Comparison of ENCODE assay signal across 8 cellular contexts in genomic region chr13:40221460-40222201, GRCh38.
DNase-seq lines count a peak whose midpoint lies in the region; ATAC-seq and TF ChIP-seq lines count a peak whose summit lies in the region.

No MANE protein-coding gene starts in this region.

- no peak overlapping the region for H3K27ac Mint-ChIP-seq in WTC11

- H3K4me3 ChIP-seq in epithelial cell of proximal tubule (ENCODE audit: low read depth, low read length): no peak overlapping the region

- DNase-seq in CD1c-positive myeloid dendritic cell (ENCODE audit: extremely low spot score) (peak; percentile 13), T follicular helper cell (ENCODE audit: low read depth) (peak; percentile 31), epithelial cell of proximal tubule (ENCODE audit: low read depth) (peak; percentile 97), non-pigmented ciliary epithelial cell (ENCODE audit: low read depth) (peak; percentile 81), WTC11 (ENCODE audit: low spot score) (no peak), HK-2 (ENCODE audit: unreplicated experiment) (no peak)

- no peak overlapping the region for H3K4me3 Mint-ChIP-seq in WTC11

- POLR2A ChIA-PET in WTC11 (lab: Charles Lee): no interaction called here

- TF ChIP-seq CTCF in epithelial cell of proximal tubule (conservative IDR thresholded peaks at IDR 0.05; ENCODE audit: low read depth, low read length) (no peak), WTC11 (IDR thresholded peaks at IDR 0.05) (no peak)

- no peaks in the 10 kb centered on the region for H3K9me3 Mint-ChIP-seq in WTC11

- no peaks in the 10 kb centered on the region for H3K36me3 Mint-ChIP-seq in WTC11

- no peaks in the 10 kb centered on the region for H3K27me3 Mint-ChIP-seq in WTC11 (ENCODE audit: low read depth)

- CTCF ChIA-PET in WTC11 (lab: Charles Lee): no interaction called here

- H3K4me1 Mint-ChIP-seq in WTC11: peaks cover 32% of the 10 kb centered on the region

- ATAC-seq in HG03432 (IDR thresholded peaks at IDR 0.05; ENCODE audit: unreplicated experiment) (no peak), WTC11 (no peak), HG02981 (IDR thresholded peaks at IDR 0.05; ENCODE audit: unreplicated experiment) (no peak)

TF ChIP-seq in WTC11, 78 proteins besides CTCF, POLR2A, EP300 and RAD21:
- TF ChIP-seq NR2C2 (CRISPR knock-in tag; IDR thresholded peaks at IDR 0.05) (no peak), CREM (CRISPR knock-in tag; IDR thresholded peaks at IDR 0.05) (no peak), NR3C1 (CRISPR knock-in tag; conservative IDR thresholded peaks at IDR 0.05; ENCODE audit: low read depth) (no peak), E2F5 (CRISPR knock-in tag; IDR thresholded peaks at IDR 0.05) (no peak), ZBTB21 (CRISPR knock-in tag; IDR thresholded peaks at IDR 0.05; ENCODE audit: borderline replicate concordance) (no peak), GRHL2 (CRISPR knock-in tag; IDR thresholded peaks at IDR 0.05; ENCODE audit: insufficient replicate concordance, severe bottlenecking) (no peak), ESRRA (CRISPR knock-in tag; IDR thresholded peaks at IDR 0.05; ENCODE audit: borderline replicate concordance) (no peak), ZNF138 (CRISPR knock-in tag; conservative IDR thresholded peaks at IDR 0.05) (no peak), ZNF219 (CRISPR knock-in tag; IDR thresholded peaks at IDR 0.05; ENCODE audit: borderline replicate concordance) (no peak), TEAD1 (CRISPR knock-in tag; IDR thresholded peaks at IDR 0.05) (no peak), ZNF423 (CRISPR knock-in tag; IDR thresholded peaks at IDR 0.05) (no peak)
- TF ChIP-seq, protein P1, sequence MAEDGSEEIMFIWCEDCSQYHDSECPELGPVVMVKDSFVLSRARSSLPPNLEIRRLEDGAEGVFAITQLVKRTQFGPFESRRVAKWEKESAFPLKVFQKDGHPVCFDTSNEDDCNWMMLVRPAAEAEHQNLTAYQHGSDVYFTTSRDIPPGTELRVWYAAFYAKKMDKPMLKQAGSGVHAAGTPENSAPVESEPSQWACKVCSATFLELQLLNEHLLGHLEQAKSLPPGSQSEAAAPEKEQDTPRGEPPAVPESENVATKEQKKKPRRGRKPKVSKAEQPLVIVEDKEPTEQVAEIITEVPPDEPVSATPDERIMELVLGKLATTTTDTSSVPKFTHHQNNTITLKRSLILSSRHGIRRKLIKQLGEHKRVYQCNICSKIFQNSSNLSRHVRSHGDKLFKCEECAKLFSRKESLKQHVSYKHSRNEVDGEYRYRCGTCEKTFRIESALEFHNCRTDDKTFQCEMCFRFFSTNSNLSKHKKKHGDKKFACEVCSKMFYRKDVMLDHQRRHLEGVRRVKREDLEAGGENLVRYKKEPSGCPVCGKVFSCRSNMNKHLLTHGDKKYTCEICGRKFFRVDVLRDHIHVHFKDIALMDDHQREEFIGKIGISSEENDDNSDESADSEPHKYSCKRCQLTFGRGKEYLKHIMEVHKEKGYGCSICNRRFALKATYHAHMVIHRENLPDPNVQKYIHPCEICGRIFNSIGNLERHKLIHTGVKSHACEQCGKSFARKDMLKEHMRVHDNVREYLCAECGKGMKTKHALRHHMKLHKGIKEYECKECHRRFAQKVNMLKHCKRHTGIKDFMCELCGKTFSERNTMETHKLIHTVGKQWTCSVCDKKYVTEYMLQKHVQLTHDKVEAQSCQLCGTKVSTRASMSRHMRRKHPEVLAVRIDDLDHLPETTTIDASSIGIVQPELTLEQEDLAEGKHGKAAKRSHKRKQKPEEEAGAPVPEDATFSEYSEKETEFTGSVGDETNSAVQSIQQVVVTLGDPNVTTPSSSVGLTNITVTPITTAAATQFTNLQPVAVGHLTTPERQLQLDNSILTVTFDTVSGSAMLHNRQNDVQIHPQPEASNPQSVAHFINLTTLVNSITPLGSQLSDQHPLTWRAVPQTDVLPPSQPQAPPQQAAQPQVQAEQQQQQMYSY (CRISPR knock-in tag; IDR thresholded peaks at IDR 0.05): no peak
- TF ChIP-seq, protein P2, sequence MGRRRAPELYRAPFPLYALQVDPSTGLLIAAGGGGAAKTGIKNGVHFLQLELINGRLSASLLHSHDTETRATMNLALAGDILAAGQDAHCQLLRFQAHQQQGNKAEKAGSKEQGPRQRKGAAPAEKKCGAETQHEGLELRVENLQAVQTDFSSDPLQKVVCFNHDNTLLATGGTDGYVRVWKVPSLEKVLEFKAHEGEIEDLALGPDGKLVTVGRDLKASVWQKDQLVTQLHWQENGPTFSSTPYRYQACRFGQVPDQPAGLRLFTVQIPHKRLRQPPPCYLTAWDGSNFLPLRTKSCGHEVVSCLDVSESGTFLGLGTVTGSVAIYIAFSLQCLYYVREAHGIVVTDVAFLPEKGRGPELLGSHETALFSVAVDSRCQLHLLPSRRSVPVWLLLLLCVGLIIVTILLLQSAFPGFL (CRISPR knock-in tag; IDR thresholded peaks at IDR 0.05; ENCODE audit: borderline replicate concordance): no peak
- TF ChIP-seq, protein P3, sequence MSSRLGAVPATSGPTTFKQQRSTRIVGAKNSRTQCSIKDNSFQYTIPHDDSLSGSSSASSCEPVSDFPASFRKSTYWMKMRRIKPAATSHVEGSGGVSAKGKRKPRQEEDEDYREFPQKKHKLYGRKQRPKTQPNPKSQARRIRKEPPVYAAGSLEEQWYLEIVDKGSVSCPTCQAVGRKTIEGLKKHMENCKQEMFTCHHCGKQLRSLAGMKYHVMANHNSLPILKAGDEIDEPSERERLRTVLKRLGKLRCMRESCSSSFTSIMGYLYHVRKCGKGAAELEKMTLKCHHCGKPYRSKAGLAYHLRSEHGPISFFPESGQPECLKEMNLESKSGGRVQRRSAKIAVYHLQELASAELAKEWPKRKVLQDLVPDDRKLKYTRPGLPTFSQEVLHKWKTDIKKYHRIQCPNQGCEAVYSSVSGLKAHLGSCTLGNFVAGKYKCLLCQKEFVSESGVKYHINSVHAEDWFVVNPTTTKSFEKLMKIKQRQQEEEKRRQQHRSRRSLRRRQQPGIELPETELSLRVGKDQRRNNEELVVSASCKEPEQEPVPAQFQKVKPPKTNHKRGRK (CRISPR knock-in tag; IDR thresholded peaks at IDR 0.05; ENCODE audit: borderline replicate concordance): no peak
- TF ChIP-seq, protein P4, sequence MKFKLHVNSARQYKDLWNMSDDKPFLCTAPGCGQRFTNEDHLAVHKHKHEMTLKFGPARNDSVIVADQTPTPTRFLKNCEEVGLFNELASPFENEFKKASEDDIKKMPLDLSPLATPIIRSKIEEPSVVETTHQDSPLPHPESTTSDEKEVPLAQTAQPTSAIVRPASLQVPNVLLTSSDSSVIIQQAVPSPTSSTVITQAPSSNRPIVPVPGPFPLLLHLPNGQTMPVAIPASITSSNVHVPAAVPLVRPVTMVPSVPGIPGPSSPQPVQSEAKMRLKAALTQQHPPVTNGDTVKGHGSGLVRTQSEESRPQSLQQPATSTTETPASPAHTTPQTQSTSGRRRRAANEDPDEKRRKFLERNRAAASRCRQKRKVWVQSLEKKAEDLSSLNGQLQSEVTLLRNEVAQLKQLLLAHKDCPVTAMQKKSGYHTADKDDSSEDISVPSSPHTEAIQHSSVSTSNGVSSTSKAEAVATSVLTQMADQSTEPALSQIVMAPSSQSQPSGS (CRISPR knock-in tag; IDR thresholded peaks at IDR 0.05; ENCODE audit: borderline replicate concordance, low read depth): no peak
- TF ChIP-seq, protein P5, sequence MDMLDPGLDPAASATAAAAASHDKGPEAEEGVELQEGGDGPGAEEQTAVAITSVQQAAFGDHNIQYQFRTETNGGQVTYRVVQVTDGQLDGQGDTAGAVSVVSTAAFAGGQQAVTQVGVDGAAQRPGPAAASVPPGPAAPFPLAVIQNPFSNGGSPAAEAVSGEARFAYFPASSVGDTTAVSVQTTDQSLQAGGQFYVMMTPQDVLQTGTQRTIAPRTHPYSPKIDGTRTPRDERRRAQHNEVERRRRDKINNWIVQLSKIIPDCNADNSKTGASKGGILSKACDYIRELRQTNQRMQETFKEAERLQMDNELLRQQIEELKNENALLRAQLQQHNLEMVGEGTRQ (CRISPR knock-in tag; IDR thresholded peaks at IDR 0.05): no peak

Comparison
In these comparisons a context has a peak if more than half of its experiments do, and no peak if none do; other contexts are left out.
1. DNase-seq: peak in CD1c-positive myeloid dendritic cell (single experiment), T follicular helper cell (single experiment), epithelial cell of proximal tubule (single experiment) and non-pigmented ciliary epithelial cell (single experiment); none in WTC11 (single experiment) and HK-2 (single experiment).